In the genomic region with DNA sequence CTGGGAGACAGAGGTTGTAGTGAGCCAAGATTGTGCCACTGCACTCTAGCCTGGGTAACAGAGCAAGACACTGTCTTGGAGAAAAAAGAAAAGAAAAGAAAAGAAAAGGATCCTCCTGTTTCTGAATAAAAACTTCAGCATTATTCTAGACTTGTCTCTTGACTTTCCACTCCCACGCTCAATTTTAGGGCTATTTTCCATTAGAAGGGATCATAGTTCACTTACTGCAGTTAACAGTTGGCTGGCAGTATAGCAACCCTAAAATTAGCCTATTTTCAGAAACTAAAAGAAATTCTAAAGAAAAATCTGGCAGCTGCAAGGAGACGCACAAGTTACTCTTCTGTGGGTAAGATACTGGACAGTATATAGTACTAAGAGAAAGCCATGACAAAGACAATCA, we compare ENCODE assay signal across 15 cellular contexts.
"Had no signal": no experiment of that assay in that cellular context is flagged by ENCODE, and none has a peak within 500 bp of the region (broad histone marks: within the 10 kb centered on the region; RNA-seq: fewer than 3 reads in every experiment).

No MANE protein-coding gene starts in this region.

- H3K9me3 Mint-ChIP-seq: activated B cell treated with CpG ODN at 0.5 μM for 24 hours; activated CD4-positive, alpha-beta memory T cell treated with anti-CD3 and anti-CD28 coated beads, Interleukin-2, amount 10 ng/mL, durations not matched to agents 7 days and 5 days; activated naive CD4-positive, alpha-beta T cell treated with anti-CD3 and anti-CD28 coated beads, Interleukin-2, amount 50 U/mL, for 72 hours; activated T-helper 1 cell treated with anti-CD3 and anti-CD28 coated beads, Interleukin-12 subunit alpha, Interleukin-12 subunit beta, Interleukin-2, Interleukin-4 antibody, amounts not matched to agents 30 ng/mL and 10 ng/mL and 1 ng/mL, durations not matched to agents 14 hours and 24 hours and 36 hours; naive thymus-derived CD8-positive, alpha-beta T cell; stimulated activated naive CD8-positive, alpha-beta T cell treated with anti-CD3 and anti-CD28 coated beads, Interleukin-15, Interleukin-2, amounts not matched to agents 100 ng/mL and 50 ng/mL, for 24 hours; T-helper 1 cell treated with Interleukin-12 subunit alpha and Interleukin-12 subunit beta and Interleukin-4 antibody, amounts not matched to agents 30 μg/mL and 1 μg/mL, for 36 hours had no signal

- ATAC-seq: activated naive CD4-positive, alpha-beta T cell treated with anti-CD3 and anti-CD28 coated beads, Interleukin-2, amount 50 U/mL, for 72 hours; left colon; naive thymus-derived CD8-positive, alpha-beta T cell; psoas muscle had no signal

- H3K4me3 Mint-ChIP-seq: activated B cell treated with CpG ODN at 0.5 μM for 24 hours; activated CD4-positive, alpha-beta memory T cell treated with anti-CD3 and anti-CD28 coated beads, Interleukin-2, amount 10 ng/mL, durations not matched to agents 7 days and 5 days; activated T-helper 1 cell treated with anti-CD3 and anti-CD28 coated beads, Interleukin-12 subunit alpha, Interleukin-12 subunit beta, Interleukin-2, Interleukin-4 antibody, amounts not matched to agents 30 ng/mL and 10 ng/mL and 1 ng/mL, durations not matched to agents 14 hours and 24 hours and 36 hours; naive thymus-derived CD8-positive, alpha-beta T cell; stimulated activated naive CD8-positive, alpha-beta T cell treated with anti-CD3 and anti-CD28 coated beads, Interleukin-15, Interleukin-2, amounts not matched to agents 100 ng/mL and 50 ng/mL, for 24 hours; T-helper 1 cell treated with Interleukin-12 subunit alpha and Interleukin-12 subunit beta and Interleukin-4 antibody, amounts not matched to agents 30 μg/mL and 1 μg/mL, for 36 hours had no signal

- H3K4me1 Mint-ChIP-seq: activated B cell treated with CpG ODN at 0.5 μM for 24 hours had no signal

- FAIRE-seq: bronchial epithelial cell had no signal

- H3K27me3 Mint-ChIP-seq: activated B cell treated with CpG ODN at 0.5 μM for 24 hours; activated CD4-positive, alpha-beta memory T cell treated with anti-CD3 and anti-CD28 coated beads, Interleukin-2, amount 10 ng/mL, durations not matched to agents 7 days and 5 days; naive thymus-derived CD8-positive, alpha-beta T cell; stimulated activated naive CD8-positive, alpha-beta T cell treated with anti-CD3 and anti-CD28 coated beads, Interleukin-15, Interleukin-2, amounts not matched to agents 100 ng/mL and 50 ng/mL, for 24 hours had no signal

- DNase-seq: activated B cell treated with CpG ODN at 0.5 μM for 24 hours; activated CD4-positive, alpha-beta memory T cell treated with anti-CD3 and anti-CD28 coated beads, Interleukin-2, amount 10 ng/mL, durations not matched to agents 7 days and 5 days; activated CD4-positive, alpha-beta T cell treated with anti-CD3 and anti-CD28 coated beads for 4 hours; heart right ventricle; islet precursor cell; left colon; naive thymus-derived CD8-positive, alpha-beta T cell; psoas muscle; stimulated activated CD4-positive, alpha-beta T cell treated with anti-CD3 and anti-CD28 coated beads, Interleukin-4, amount 100 ng/mL, for 4 hours; tibial artery had no signal

- H3K27ac Mint-ChIP-seq: activated B cell treated with CpG ODN at 0.5 μM for 24 hours; activated CD4-positive, alpha-beta memory T cell treated with anti-CD3 and anti-CD28 coated beads, Interleukin-2, amount 10 ng/mL, durations not matched to agents 7 days and 5 days; activated naive CD4-positive, alpha-beta T cell treated with anti-CD3 and anti-CD28 coated beads, Interleukin-2, amount 50 U/mL, for 72 hours; activated T-helper 1 cell treated with anti-CD3 and anti-CD28 coated beads, Interleukin-12 subunit alpha, Interleukin-12 subunit beta, Interleukin-2, Interleukin-4 antibody, amounts not matched to agents 30 ng/mL and 10 ng/mL and 1 ng/mL, durations not matched to agents 14 hours and 24 hours and 36 hours; naive thymus-derived CD8-positive, alpha-beta T cell; stimulated activated naive CD8-positive, alpha-beta T cell treated with anti-CD3 and anti-CD28 coated beads, Interleukin-15, Interleukin-2, amounts not matched to agents 100 ng/mL and 50 ng/mL, for 24 hours; T-helper 1 cell treated with Interleukin-12 subunit alpha and Interleukin-12 subunit beta and Interleukin-4 antibody, amounts not matched to agents 30 μg/mL and 1 μg/mL, for 36 hours had no signal
